1 cellular context compared by ENCODE assay signal in genomic region chr16:70428178-70428998, GRCh38.
A peak's percentile ranks its signal among the peaks of the same experiment; 100 is the strongest.
TF ChIP-seq lines count a peak whose summit lies in the region.

No MANE protein-coding gene starts in this region.

TF ChIP-seq in HEK293, 187 proteins besides CTCF, POLR2A, EP300 and RAD21 (continued from another document and continues in another):
- TF ChIP-seq ZNF148 (tag by site-specific recombination; IDR thresholded peaks at IDR 0.05; ENCODE audit: borderline replicate concordance): no peak
- TF ChIP-seq KLF10 (tag by site-specific recombination; IDR thresholded peaks at IDR 0.05): no peak
- TF ChIP-seq PRDM2 (tag by site-specific recombination; IDR thresholded peaks at IDR 0.05; ENCODE audit: borderline replicate concordance): no peak
- no peak for TF ChIP-seq ZNF211 (tag by site-specific recombination; IDR thresholded peaks at IDR 0.05; ENCODE audit: low read depth)
- TF ChIP-seq ZNF654 (tag by site-specific recombination; IDR thresholded peaks at IDR 0.05; ENCODE audit: low read depth): no peak
- no peak for TF ChIP-seq ZNF26 (tag by site-specific recombination; IDR thresholded peaks at IDR 0.05)
- TF ChIP-seq ZNF529 (tag by site-specific recombination; IDR thresholded peaks at IDR 0.05; ENCODE audit: insufficient replicate concordance): no peak
- TF ChIP-seq ZNF692 (tag by site-specific recombination; IDR thresholded peaks at IDR 0.05): peak; percentile 90
- TF ChIP-seq ZNF48 (tag by site-specific recombination; IDR thresholded peaks at IDR 0.05): no peak
- no peak for TF ChIP-seq SALL2 (tag by site-specific recombination; IDR thresholded peaks at IDR 0.05; ENCODE audit: borderline replicate concordance)
- TF ChIP-seq ZNF518A (tag by site-specific recombination; conservative IDR thresholded peaks at IDR 0.05; ENCODE audit: low read depth): no peak
- TF ChIP-seq ZNF664 (tag by site-specific recombination; IDR thresholded peaks at IDR 0.05): no peak
- TF ChIP-seq ZNF449 (tag by site-specific recombination; IDR thresholded peaks at IDR 0.05): 0 out of 2 replicates have a peak, but pooled peaks have one; percentile 26
- 0 out of 2 replicates have a peak, but pooled peaks have one; percentile 9 for TF ChIP-seq FEZF1 (tag by site-specific recombination; IDR thresholded peaks at IDR 0.05)
- no peak for TF ChIP-seq KLF7 (tag by site-specific recombination; IDR thresholded peaks at IDR 0.05; ENCODE audit: borderline replicate concordance)
- TF ChIP-seq ZNF623 (tag by site-specific recombination; IDR thresholded peaks at IDR 0.05): no peak
- TF ChIP-seq ZNF157 (tag by site-specific recombination; IDR thresholded peaks at IDR 0.05): no peak
- TF ChIP-seq ZBTB8A (tag by site-specific recombination; IDR thresholded peaks at IDR 0.05): no peak
- no peak for TF ChIP-seq ZBTB11 (tag by site-specific recombination; conservative IDR thresholded peaks at IDR 0.05; ENCODE audit: low read depth)
- no peak for TF ChIP-seq INSM2 (tag by site-specific recombination; IDR thresholded peaks at IDR 0.05)
- TF ChIP-seq ZSCAN18 (tag by site-specific recombination; IDR thresholded peaks at IDR 0.05): no peak
- peak; percentile 57 for TF ChIP-seq OSR2 (tag by site-specific recombination; IDR thresholded peaks at IDR 0.05)
- TF ChIP-seq ZNF701 (tag by site-specific recombination; IDR thresholded peaks at IDR 0.05): no peak
- no peak for TF ChIP-seq ZNF560 (tag by site-specific recombination; IDR thresholded peaks at IDR 0.05; ENCODE audit: borderline replicate concordance)
- no peak for TF ChIP-seq ZNF292 (tag by site-specific recombination; IDR thresholded peaks at IDR 0.05; ENCODE audit: borderline replicate concordance, low read depth)
- no peak for TF ChIP-seq ZBTB7A (tag by site-specific recombination; IDR thresholded peaks at IDR 0.05; ENCODE audit: low read depth)
- TF ChIP-seq KLF16 (tag by site-specific recombination; IDR thresholded peaks at IDR 0.05): no peak
